ENCODE assay signal across 1 cellular context in the genomic region with DNA sequence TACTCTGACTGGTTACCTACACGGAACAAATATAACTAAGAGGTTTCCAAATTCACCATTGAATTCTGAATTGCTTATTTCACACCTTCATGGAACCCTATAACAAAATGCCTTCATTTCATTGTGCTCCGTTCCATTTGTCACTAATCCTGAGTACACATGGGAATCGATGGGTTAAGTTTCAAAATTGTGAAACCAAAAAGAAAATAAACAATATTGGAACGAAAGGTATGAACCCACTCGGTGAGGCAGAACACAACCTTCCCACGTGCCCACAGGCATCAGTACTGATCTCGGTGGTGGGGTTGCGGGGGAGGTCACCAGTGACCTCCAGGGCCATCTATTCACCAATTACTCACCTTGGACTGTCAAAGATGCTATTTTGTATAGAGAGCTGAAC.
TF ChIP-seq lines count a peak whose summit lies in the region.

No MANE protein-coding gene starts in this region.

TF ChIP-seq in H1, 55 proteins besides CTCF, POLR2A, EP300 and RAD21:
- TF ChIP-seq YY1 (IDR thresholded peaks at IDR 0.05; ENCODE audit: low read depth, low read length) (no peak), RXRA (IDR thresholded peaks at IDR 0.05; ENCODE audit: insufficient read depth, low read depth, low read length) (no peak), CHD2 (IDR thresholded peaks at IDR 0.05; ENCODE audit: low read length) (no peak), PHF8 (conservative IDR thresholded peaks at IDR 0.05; ENCODE audit: low read depth, low read length) (no peak), MAFK (IDR thresholded peaks at IDR 0.05; ENCODE audit: low read depth, low read length) (no peak), TAF1 (IDR thresholded peaks at IDR 0.05; ENCODE audit: low read depth, low read length) (no peak), CEBPB (IDR thresholded peaks at IDR 0.05; ENCODE audit: low read depth, low read length) (no peak), JUND (IDR thresholded peaks at IDR 0.05; ENCODE audit: low read length) (no peak), TAF7 (optimal IDR thresholded peaks at IDR 0.05; ENCODE audit: borderline replicate concordance, low read depth, low read length) (no peak), JUN (IDR thresholded peaks at IDR 0.05; ENCODE audit: low read depth, low read length) (no peak), EGR1 (IDR thresholded peaks at IDR 0.05; ENCODE audit: borderline replicate concordance, low read depth, low read length) (no peak)
- TF ChIP-seq, protein P1, sequence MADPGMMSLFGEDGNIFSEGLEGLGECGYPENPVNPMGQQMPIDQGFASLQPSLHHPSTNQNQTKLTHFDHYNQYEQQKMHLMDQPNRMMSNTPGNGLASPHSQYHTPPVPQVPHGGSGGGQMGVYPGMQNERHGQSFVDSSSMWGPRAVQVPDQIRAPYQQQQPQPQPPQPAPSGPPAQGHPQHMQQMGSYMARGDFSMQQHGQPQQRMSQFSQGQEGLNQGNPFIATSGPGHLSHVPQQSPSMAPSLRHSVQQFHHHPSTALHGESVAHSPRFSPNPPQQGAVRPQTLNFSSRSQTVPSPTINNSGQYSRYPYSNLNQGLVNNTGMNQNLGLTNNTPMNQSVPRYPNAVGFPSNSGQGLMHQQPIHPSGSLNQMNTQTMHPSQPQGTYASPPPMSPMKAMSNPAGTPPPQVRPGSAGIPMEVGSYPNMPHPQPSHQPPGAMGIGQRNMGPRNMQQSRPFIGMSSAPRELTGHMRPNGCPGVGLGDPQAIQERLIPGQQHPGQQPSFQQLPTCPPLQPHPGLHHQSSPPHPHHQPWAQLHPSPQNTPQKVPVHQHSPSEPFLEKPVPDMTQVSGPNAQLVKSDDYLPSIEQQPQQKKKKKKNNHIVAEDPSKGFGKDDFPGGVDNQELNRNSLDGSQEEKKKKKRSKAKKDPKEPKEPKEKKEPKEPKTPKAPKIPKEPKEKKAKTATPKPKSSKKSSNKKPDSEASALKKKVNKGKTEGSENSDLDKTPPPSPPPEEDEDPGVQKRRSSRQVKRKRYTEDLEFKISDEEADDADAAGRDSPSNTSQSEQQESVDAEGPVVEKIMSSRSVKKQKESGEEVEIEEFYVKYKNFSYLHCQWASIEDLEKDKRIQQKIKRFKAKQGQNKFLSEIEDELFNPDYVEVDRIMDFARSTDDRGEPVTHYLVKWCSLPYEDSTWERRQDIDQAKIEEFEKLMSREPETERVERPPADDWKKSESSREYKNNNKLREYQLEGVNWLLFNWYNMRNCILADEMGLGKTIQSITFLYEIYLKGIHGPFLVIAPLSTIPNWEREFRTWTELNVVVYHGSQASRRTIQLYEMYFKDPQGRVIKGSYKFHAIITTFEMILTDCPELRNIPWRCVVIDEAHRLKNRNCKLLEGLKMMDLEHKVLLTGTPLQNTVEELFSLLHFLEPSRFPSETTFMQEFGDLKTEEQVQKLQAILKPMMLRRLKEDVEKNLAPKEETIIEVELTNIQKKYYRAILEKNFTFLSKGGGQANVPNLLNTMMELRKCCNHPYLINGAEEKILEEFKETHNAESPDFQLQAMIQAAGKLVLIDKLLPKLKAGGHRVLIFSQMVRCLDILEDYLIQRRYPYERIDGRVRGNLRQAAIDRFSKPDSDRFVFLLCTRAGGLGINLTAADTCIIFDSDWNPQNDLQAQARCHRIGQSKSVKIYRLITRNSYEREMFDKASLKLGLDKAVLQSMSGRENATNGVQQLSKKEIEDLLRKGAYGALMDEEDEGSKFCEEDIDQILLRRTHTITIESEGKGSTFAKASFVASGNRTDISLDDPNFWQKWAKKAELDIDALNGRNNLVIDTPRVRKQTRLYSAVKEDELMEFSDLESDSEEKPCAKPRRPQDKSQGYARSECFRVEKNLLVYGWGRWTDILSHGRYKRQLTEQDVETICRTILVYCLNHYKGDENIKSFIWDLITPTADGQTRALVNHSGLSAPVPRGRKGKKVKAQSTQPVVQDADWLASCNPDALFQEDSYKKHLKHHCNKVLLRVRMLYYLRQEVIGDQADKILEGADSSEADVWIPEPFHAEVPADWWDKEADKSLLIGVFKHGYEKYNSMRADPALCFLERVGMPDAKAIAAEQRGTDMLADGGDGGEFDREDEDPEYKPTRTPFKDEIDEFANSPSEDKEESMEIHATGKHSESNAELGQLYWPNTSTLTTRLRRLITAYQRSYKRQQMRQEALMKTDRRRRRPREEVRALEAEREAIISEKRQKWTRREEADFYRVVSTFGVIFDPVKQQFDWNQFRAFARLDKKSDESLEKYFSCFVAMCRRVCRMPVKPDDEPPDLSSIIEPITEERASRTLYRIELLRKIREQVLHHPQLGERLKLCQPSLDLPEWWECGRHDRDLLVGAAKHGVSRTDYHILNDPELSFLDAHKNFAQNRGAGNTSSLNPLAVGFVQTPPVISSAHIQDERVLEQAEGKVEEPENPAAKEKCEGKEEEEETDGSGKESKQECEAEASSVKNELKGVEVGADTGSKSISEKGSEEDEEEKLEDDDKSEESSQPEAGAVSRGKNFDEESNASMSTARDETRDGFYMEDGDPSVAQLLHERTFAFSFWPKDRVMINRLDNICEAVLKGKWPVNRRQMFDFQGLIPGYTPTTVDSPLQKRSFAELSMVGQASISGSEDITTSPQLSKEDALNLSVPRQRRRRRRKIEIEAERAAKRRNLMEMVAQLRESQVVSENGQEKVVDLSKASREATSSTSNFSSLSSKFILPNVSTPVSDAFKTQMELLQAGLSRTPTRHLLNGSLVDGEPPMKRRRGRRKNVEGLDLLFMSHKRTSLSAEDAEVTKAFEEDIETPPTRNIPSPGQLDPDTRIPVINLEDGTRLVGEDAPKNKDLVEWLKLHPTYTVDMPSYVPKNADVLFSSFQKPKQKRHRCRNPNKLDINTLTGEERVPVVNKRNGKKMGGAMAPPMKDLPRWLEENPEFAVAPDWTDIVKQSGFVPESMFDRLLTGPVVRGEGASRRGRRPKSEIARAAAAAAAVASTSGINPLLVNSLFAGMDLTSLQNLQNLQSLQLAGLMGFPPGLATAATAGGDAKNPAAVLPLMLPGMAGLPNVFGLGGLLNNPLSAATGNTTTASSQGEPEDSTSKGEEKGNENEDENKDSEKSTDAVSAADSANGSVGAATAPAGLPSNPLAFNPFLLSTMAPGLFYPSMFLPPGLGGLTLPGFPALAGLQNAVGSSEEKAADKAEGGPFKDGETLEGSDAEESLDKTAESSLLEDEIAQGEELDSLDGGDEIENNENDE (IDR thresholded peaks at IDR 0.05; ENCODE audit: insufficient replicate concordance, low read length), result no peak
TF ChIP-seq in H1: peak in this region for 0.
